ENCODE assay signal across 26 cellular contexts in genomic region chr21:15332572-15332971, GRCh38.
"Had no signal": no experiment of that assay in that cellular context is flagged by ENCODE, and none has a peak within 500 bp of the region (broad histone marks: within the 10 kb centered on the region; RNA-seq: fewer than 3 reads in every experiment).

No MANE protein-coding gene starts in this region.

- H3K27ac Mint-ChIP-seq: effector memory CD8-positive, alpha-beta T cell; mesothelial cell of epicardium; naive B cell; stimulated activated naive CD8-positive, alpha-beta T cell treated with anti-CD3 and anti-CD28 coated beads, Interleukin-15, amount 100 ng/mL, for 72 hours had no signal

- H3K27ac ChIP-seq: colonic mucosa, foreskin keratinocyte, gastroesophageal sphincter, heart left ventricle, hepatocyte, left lung, prostate gland, right atrium auricular region, suprapubic skin, transverse colon, upper lobe of right lung, uterus had no signal

- H3K9me3 Mint-ChIP-seq: effector memory CD8-positive, alpha-beta T cell; nephron had no signal

- H3K4me1 Mint-ChIP-seq: mesothelial cell of epicardium; naive B cell; stimulated activated naive CD8-positive, alpha-beta T cell treated with anti-CD3 and anti-CD28 coated beads, Interleukin-15, amount 100 ng/mL, for 72 hours had no signal

- H3K36me3 ChIP-seq: colonic mucosa, gastroesophageal sphincter, heart left ventricle, left lung, prostate gland, right atrium auricular region, suprapubic skin, transverse colon, upper lobe of right lung, uterus had no signal

- H3K4me3 ChIP-seq: colonic mucosa, gastroesophageal sphincter, heart left ventricle, hepatocyte, left lung, mucosa of descending colon, prostate gland, right atrium auricular region, suprapubic skin, transverse colon, upper lobe of right lung, uterus had no signal

- H3K4me1 ChIP-seq: colonic mucosa, foreskin keratinocyte, gastroesophageal sphincter, left lung, prostate gland, right atrium auricular region, suprapubic skin, transverse colon, upper lobe of right lung, uterus had no signal

- H3K4me3 Mint-ChIP-seq: effector memory CD8-positive, alpha-beta T cell; mesothelial cell of epicardium; naive B cell; nephron; stimulated activated naive CD8-positive, alpha-beta T cell treated with anti-CD3 and anti-CD28 coated beads, Interleukin-15, amount 100 ng/mL, for 72 hours had no signal

- H3K9me3 ChIP-seq: colonic mucosa, gastroesophageal sphincter, left lung, mucosa of descending colon, prostate gland, right atrium auricular region, suprapubic skin, transverse colon, upper lobe of right lung, uterus had no signal

- DNase-seq: colonic mucosa; dermis blood vessel endothelial cell; effector memory CD8-positive, alpha-beta T cell; foreskin keratinocyte; heart left ventricle; left cardiac atrium; left lung; mesenchymal stem cell; mucosa of descending colon; naive B cell; nucleus accumbens; stimulated activated CD4-positive, alpha-beta T cell treated with anti-CD3 and anti-CD28 coated beads, Interleukin-4, amount 100 ng/mL, for 4 hours; stimulated activated naive CD4-positive, alpha-beta T cell; stimulated activated naive CD8-positive, alpha-beta T cell treated with anti-CD3 and anti-CD28 coated beads, Interleukin-15, amount 100 ng/mL, for 72 hours; transverse colon; upper lobe of right lung; uterus had no signal

- ATAC-seq: effector memory CD8-positive, alpha-beta T cell; esophagus mucosa; foreskin keratinocyte; gastroesophageal sphincter; heart left ventricle; left cardiac atrium; left lung; mucosa of descending colon; sciatic nerve; stimulated activated naive CD8-positive, alpha-beta T cell treated with anti-CD3 and anti-CD28 coated beads, Interleukin-15, amount 100 ng/mL, for 72 hours; upper lobe of right lung had no signal

- H3K27me3 ChIP-seq: colonic mucosa, foreskin keratinocyte, gastroesophageal sphincter, heart left ventricle, hepatocyte, left lung, right atrium auricular region, suprapubic skin, transverse colon, upper lobe of right lung, uterus had no signal

- H3K36me3 Mint-ChIP-seq: mesothelial cell of epicardium, naive B cell had no signal
